1 cellular context compared by ENCODE assay signal in the genomic region with DNA sequence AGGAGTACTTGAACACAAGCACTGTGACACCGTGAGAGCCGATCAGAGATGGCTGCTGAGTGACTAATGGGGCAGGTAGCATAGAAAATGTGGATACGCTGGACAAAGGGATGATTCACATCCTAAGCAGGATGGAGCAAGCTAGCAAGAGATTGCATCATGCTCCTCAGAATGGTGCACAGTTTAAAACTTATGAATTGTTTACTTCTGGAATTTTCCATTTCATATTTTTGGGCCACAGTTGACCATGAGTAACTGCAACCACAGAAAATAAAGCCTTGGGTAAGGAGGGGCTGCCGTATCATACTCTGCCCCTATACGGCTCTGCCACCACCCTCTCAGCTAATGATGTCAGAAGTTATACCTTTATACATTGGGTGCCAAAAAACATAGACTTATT.
TF ChIP-seq lines count a peak whose summit lies in the region.

No MANE protein-coding gene starts in this region.

TF ChIP-seq in K562, 482 proteins besides CTCF, POLR2A, EP300 and RAD21 (continues in another document):
- no peak for TF ChIP-seq TAF7 (tag; IDR thresholded peaks at IDR 0.05)
- TF ChIP-seq SRSF7 (optimal IDR thresholded peaks at IDR 0.05; ENCODE audit: low read depth, low read length), result no peak
- TF ChIP-seq, protein P1, sequence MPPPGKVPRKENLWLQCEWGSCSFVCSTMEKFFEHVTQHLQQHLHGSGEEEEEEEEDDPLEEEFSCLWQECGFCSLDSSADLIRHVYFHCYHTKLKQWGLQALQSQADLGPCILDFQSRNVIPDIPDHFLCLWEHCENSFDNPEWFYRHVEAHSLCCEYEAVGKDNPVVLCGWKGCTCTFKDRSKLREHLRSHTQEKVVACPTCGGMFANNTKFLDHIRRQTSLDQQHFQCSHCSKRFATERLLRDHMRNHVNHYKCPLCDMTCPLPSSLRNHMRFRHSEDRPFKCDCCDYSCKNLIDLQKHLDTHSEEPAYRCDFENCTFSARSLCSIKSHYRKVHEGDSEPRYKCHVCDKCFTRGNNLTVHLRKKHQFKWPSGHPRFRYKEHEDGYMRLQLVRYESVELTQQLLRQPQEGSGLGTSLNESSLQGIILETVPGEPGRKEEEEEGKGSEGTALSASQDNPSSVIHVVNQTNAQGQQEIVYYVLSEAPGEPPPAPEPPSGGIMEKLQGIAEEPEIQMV (tag; conservative IDR thresholded peaks at IDR 0.05; ENCODE audit: low read depth), result no peak
- peak; percentile 68; the same call in 1 of the 2 replicates for TF ChIP-seq ATF7 (IDR thresholded peaks at IDR 0.05)
- no peak for TF ChIP-seq CTCFL (IDR thresholded peaks at IDR 0.05; ENCODE audit: borderline replicate concordance, insufficient read depth, low read depth, low read length, poor library complexity, severe bottlenecking)
- no peak for TF ChIP-seq ZNF699 (CRISPR knock-in tag; IDR thresholded peaks at IDR 0.05; ENCODE audit: insufficient replicate concordance)
- TF ChIP-seq GTF2A2 (tag; IDR thresholded peaks at IDR 0.05), result no peak
- no peak for TF ChIP-seq ZNF224 (CRISPR knock-in tag; IDR thresholded peaks at IDR 0.05)
- no peak for TF ChIP-seq E2F3 (CRISPR knock-in tag; IDR thresholded peaks at IDR 0.05)
- TF ChIP-seq ZNF583 (CRISPR knock-in tag; IDR thresholded peaks at IDR 0.05), result no peak
- no peak for TF ChIP-seq ETV6 (IDR thresholded peaks at IDR 0.05; ENCODE audit: borderline replicate concordance in 1 of 2, low read depth in 2 of 2, low read length in 1 of 2)
- TF ChIP-seq ETV6 (CRISPR knock-in tag; IDR thresholded peaks at IDR 0.05; ENCODE audit: borderline replicate concordance), result no peak
- peak; percentile 42; the same call in 1 of the 2 replicates for TF ChIP-seq EP400 (IDR thresholded peaks at IDR 0.05)
- 0 out of 2 replicates have a peak, but pooled peaks have one; percentile 14 for TF ChIP-seq BACH1 (tag; IDR thresholded peaks at IDR 0.05)
- TF ChIP-seq NFE2L1 (tag; IDR thresholded peaks at IDR 0.05; ENCODE audit: borderline replicate concordance, low read depth), result no peak
- no peak for TF ChIP-seq ARHGAP35 (IDR thresholded peaks at IDR 0.05; ENCODE audit: partially characterized antibody)
- peak; percentile 57; the same call in 1 of the 2 replicates for TF ChIP-seq JUN (IDR thresholded peaks at IDR 0.05; ENCODE audit: borderline replicate concordance, low read depth, low read length)
- TF ChIP-seq JUN (CRISPR knock-in tag; IDR thresholded peaks at IDR 0.05; ENCODE audit: borderline replicate concordance), result no peak
- peak; percentile 48 for TF ChIP-seq SOX6 (IDR thresholded peaks at IDR 0.05)
- TF ChIP-seq TRIM24 (IDR thresholded peaks at IDR 0.05), result peak; percentile 97
- TF ChIP-seq ZNF609 (CRISPR knock-in tag; IDR thresholded peaks at IDR 0.05; ENCODE audit: borderline replicate concordance), result no peak
- TF ChIP-seq HDAC3 (IDR thresholded peaks at IDR 0.05; ENCODE audit: borderline replicate concordance, partially characterized antibody), result no peak
- TF ChIP-seq CBX1 (IDR thresholded peaks at IDR 0.05; ENCODE audit: low read depth), result no peak
- TF ChIP-seq CHD4 (IDR thresholded peaks at IDR 0.05; ENCODE audit: insufficient read depth, insufficient replicate concordance, low read depth, low read length, poor library complexity, severe bottlenecking), result no peak
- no peak for TF ChIP-seq CHD2 (IDR thresholded peaks at IDR 0.05; ENCODE audit: low read depth, low read length)
- no peak for TF ChIP-seq ETS1 (conservative IDR thresholded peaks at IDR 0.05; ENCODE audit: control insufficient read depth, low read depth, low read length)
- no peak for TF ChIP-seq PML (IDR thresholded peaks at IDR 0.05; ENCODE audit: low read length)
- TF ChIP-seq, protein P2, sequence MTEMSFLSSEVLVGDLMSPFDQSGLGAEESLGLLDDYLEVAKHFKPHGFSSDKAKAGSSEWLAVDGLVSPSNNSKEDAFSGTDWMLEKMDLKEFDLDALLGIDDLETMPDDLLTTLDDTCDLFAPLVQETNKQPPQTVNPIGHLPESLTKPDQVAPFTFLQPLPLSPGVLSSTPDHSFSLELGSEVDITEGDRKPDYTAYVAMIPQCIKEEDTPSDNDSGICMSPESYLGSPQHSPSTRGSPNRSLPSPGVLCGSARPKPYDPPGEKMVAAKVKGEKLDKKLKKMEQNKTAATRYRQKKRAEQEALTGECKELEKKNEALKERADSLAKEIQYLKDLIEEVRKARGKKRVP (CRISPR knock-in tag; IDR thresholded peaks at IDR 0.05), result peak; percentile 90
- no peak for TF ChIP-seq CREB1 (IDR thresholded peaks at IDR 0.05)
- no peak for TF ChIP-seq CREB1 (CRISPR knock-in tag; IDR thresholded peaks at IDR 0.05)
- TF ChIP-seq ELK3 (CRISPR knock-in tag; IDR thresholded peaks at IDR 0.05), result no peak
- TF ChIP-seq GATA2 (CRISPR knock-in tag; IDR thresholded peaks at IDR 0.05), result no peak
- TF ChIP-seq FOXA1 (IDR thresholded peaks at IDR 0.05; ENCODE audit: borderline replicate concordance), result no peak
- TF ChIP-seq, protein P3, sequence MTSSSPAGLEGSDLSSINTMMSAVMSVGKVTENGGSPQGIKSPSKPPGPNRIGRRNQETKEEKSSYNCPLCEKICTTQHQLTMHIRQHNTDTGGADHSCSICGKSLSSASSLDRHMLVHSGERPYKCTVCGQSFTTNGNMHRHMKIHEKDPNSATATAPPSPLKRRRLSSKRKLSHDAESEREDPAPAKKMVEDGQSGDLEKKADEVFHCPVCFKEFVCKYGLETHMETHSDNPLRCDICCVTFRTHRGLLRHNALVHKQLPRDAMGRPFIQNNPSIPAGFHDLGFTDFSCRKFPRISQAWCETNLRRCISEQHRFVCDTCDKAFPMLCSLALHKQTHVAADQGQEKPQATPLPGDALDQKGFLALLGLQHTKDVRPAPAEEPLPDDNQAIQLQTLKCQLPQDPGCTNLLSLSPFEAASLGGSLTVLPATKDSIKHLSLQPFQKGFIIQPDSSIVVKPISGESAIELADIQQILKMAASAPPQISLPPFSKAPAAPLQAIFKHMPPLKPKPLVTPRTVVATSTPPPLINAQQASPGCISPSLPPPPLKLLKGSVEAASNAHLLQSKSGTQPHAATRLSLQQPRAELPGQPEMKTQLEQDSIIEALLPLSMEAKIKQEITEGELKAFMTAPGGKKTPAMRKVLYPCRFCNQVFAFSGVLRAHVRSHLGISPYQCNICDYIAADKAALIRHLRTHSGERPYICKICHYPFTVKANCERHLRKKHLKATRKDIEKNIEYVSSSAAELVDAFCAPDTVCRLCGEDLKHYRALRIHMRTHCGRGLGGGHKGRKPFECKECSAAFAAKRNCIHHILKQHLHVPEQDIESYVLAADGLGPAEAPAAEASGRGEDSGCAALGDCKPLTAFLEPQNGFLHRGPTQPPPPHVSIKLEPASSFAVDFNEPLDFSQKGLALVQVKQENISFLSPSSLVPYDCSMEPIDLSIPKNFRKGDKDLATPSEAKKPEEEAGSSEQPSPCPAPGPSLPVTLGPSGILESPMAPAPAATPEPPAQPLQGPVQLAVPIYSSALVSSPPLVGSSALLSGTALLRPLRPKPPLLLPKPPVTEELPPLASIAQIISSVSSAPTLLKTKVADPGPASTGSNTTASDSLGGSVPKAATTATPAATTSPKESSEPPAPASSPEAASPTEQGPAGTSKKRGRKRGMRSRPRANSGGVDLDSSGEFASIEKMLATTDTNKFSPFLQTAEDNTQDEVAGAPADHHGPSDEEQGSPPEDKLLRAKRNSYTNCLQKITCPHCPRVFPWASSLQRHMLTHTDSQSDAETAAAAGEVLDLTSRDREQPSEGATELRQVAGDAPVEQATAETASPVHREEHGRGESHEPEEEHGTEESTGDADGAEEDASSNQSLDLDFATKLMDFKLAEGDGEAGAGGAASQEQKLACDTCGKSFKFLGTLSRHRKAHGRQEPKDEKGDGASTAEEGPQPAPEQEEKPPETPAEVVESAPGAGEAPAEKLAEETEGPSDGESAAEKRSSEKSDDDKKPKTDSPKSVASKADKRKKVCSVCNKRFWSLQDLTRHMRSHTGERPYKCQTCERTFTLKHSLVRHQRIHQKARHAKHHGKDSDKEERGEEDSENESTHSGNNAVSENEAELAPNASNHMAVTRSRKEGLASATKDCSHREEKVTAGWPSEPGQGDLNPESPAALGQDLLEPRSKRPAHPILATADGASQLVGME (CRISPR knock-in tag; IDR thresholded peaks at IDR 0.05), result no peak
- TF ChIP-seq ETV1 (tag; conservative IDR thresholded peaks at IDR 0.05; ENCODE audit: low read depth), result 0 out of 2 replicates have a peak, but pooled peaks have one; percentile 37
- TF ChIP-seq ZKSCAN8 (CRISPR knock-in tag; IDR thresholded peaks at IDR 0.05), result no peak
- TF ChIP-seq TAL1 (IDR thresholded peaks at IDR 0.05), result no peak
- TF ChIP-seq ZNF146 (CRISPR knock-in tag; IDR thresholded peaks at IDR 0.05; ENCODE audit: unreplicated experiment), result no peak
- TF ChIP-seq ATF3 (IDR thresholded peaks at IDR 0.05), result peak; percentile 94
- no peak for TF ChIP-seq ATF3 (CRISPR knock-in tag; conservative IDR thresholded peaks at IDR 0.05)
- no peak for TF ChIP-seq ZNF121 (CRISPR knock-in tag; conservative IDR thresholded peaks at IDR 0.05)
